In the genomic region with DNA sequence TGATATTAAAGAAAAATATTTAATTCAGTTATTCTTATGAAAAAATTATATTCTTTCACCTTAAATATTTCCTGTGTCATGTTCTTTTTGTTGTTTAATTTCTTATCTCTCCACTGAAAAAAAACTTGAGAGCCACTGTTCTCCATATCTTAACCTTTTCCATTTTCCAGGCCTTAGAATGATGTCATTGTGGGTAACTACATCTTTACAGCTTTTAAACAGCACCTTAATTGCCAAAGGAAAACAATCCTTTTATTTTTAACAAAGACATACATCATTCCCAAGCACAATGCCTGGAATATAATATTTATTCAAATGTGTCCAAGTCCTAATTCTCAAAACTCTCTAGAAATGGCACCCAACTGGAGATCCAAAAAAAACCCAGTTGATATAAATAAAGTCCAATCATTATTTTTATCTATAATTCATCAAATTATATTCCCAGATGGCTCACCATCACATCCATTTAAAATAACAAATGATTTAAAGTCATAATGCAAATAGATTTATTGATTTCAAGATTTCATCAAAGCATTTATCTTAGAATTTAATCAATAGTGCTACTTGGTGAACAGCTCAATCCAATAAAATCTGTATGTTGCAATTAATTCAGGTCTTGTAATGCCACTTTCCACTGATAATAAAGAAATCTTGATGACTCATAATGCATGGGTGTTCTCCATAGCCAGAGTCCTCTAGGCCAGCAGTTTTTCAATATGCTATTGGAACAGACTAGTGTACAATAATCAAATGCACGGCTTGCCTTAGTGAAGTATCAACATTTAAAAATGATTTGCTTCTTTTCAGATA, we compare ENCODE assay signal across 20 cellular contexts.
"Had no signal": no experiment of that assay in that cellular context is flagged by ENCODE, and none has a peak within 500 bp of the region (broad histone marks: within the 10 kb centered on the region; RNA-seq: fewer than 3 reads in every experiment).

No MANE protein-coding gene starts in this region.

- H3K27me3 ChIP-seq: body of pancreas, gastroesophageal sphincter, neural progenitor cell, ovary, sigmoid colon, thyroid gland, uterus had no signal

- H3K4me3 ChIP-seq: body of pancreas, gastroesophageal sphincter, left lung, neural progenitor cell, ovary, sigmoid colon, thyroid gland, uterus had no signal

- H3K4me1 ChIP-seq: body of pancreas, gastroesophageal sphincter, left lung, neural progenitor cell, thyroid gland, uterus had no signal

- ATAC-seq: body of pancreas; gastroesophageal sphincter; left lung; stimulated activated effector memory CD8-positive, alpha-beta T cell treated with anti-CD3 and anti-CD28 coated beads, Interleukin-12 subunit alpha, Interleukin-12 subunit beta, amount 100 ng/mL, for 72 hours; WTC11 had no signal

- H3K36me3 Mint-ChIP-seq: activated naive CD8-positive, alpha-beta T cell; naive B cell; neural progenitor cell; stimulated activated effector memory CD8-positive, alpha-beta T cell treated with anti-CD3 and anti-CD28 coated beads, Interleukin-12 subunit alpha, Interleukin-12 subunit beta, amount 100 ng/mL, for 72 hours; WTC11 had no signal

- DNase-seq: activated CD4-positive, alpha-beta T cell treated with anti-CD3 and anti-CD28 coated beads for 48 hours; activated CD8-positive, alpha-beta memory T cell treated with anti-CD3 and anti-CD28 coated beads, Interleukin-2, amount 50 U/mL, for 48 hours; activated gamma-delta T cell treated with Interleukin-2 at 50 U/mL for 16 hours; amniotic stem cell; body of pancreas; effector CD8-positive, alpha-beta T cell; islet precursor cell; left lung; naive B cell; ovary; sigmoid colon; stimulated activated CD4-positive, alpha-beta T cell treated with anti-CD3 and anti-CD28 coated beads, Interleukin-12 subunit alpha, Interleukin-12 subunit beta, amount 100 ng/mL, for 4 hours; thyroid gland; uterus had no signal

- H3K36me3 ChIP-seq: gastroesophageal sphincter, left lung, neural progenitor cell, ovary, sigmoid colon, thyroid gland, uterus had no signal

- H3K9me3 Mint-ChIP-seq: central memory CD8-positive, alpha-beta T cell; naive B cell; neural progenitor cell; stimulated activated effector memory CD8-positive, alpha-beta T cell treated with anti-CD3 and anti-CD28 coated beads, Interleukin-12 subunit alpha, Interleukin-12 subunit beta, amount 100 ng/mL, for 72 hours had no signal

- H3K4me1 Mint-ChIP-seq: central memory CD8-positive, alpha-beta T cell; naive B cell; neural progenitor cell; stimulated activated effector memory CD8-positive, alpha-beta T cell treated with anti-CD3 and anti-CD28 coated beads, Interleukin-12 subunit alpha, Interleukin-12 subunit beta, amount 100 ng/mL, for 72 hours had no signal

- H3K27ac ChIP-seq: body of pancreas, gastroesophageal sphincter, left lung, neural progenitor cell, ovary, sigmoid colon, thyroid gland, uterus had no signal

- H3K27ac Mint-ChIP-seq: activated naive CD8-positive, alpha-beta T cell; naive B cell; neural progenitor cell; stimulated activated effector memory CD8-positive, alpha-beta T cell treated with anti-CD3 and anti-CD28 coated beads, Interleukin-12 subunit alpha, Interleukin-12 subunit beta, amount 100 ng/mL, for 72 hours; WTC11 had no signal

- H3K9me3 ChIP-seq: body of pancreas, gastroesophageal sphincter, left lung, ovary, thyroid gland, uterus had no signal

- H3K4me3 Mint-ChIP-seq: activated naive CD8-positive, alpha-beta T cell; central memory CD8-positive, alpha-beta T cell; naive B cell; neural progenitor cell; stimulated activated effector memory CD8-positive, alpha-beta T cell treated with anti-CD3 and anti-CD28 coated beads, Interleukin-12 subunit alpha, Interleukin-12 subunit beta, amount 100 ng/mL, for 72 hours; WTC11 had no signal
